ENCODE assay signal across 25 cellular contexts in the genomic region with DNA sequence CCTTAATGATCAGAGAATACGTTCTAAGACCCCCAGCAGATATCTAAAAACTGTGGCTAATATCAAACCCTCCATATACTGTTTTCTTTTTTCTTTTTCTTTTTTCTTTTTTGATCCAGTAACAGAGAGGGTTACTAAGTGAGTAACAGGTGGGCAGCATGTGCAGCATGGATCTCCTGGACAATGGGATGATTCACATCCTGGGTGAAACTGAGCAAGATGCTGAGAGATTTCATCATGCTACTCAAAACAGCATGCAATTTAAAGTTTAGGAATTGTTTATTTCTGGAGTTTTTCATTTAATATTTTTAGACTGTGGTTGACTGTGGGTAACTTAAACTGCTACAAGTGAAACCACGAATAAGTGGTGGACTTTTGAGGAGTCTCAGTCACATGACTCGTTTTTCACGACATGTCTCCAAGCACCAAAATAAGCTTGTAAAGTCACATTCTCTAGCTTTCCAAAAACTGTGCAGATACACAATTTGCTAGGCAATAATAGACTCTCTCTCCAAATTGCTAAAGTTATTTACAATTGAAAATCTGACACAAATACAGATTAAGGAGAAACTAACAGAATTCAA.
DNase-seq lines count a peak whose midpoint lies in the region; ATAC-seq, FAIRE-seq and TF ChIP-seq lines count a peak whose summit lies in the region.
"Had no signal": no experiment of that assay in that cellular context is flagged by ENCODE, and none has a peak within 500 bp of the region (broad histone marks: within the 10 kb centered on the region; RNA-seq: fewer than 3 reads in every experiment).

No MANE protein-coding gene starts in this region.

- TF ChIP-seq CTCF in PC-3 (conservative IDR thresholded peaks at IDR 0.05; ENCODE audit: low read depth, low read length) (no peak), bronchial epithelial cell (IDR thresholded peaks at IDR 0.05; ENCODE audit: insufficient read depth, low read length, severe bottlenecking) (no peak), suprapubic skin (IDR thresholded peaks at IDR 0.05) (no peak)

- no peak for TF ChIP-seq EP300 in suprapubic skin (IDR thresholded peaks at IDR 0.05)

- H3K9me3 ChIP-seq in PC-3 (ENCODE audit: low read length) (0 out of 2 replicates have a peak, but pooled peaks cover 14% of the 10 kb centered on the region), suprapubic skin (no peaks in the 10 kb centered on the region)
- H3K9me3 ChIP-seq: Caco-2, esophagus squamous epithelium, neutrophil had no signal

- H3K79me2 ChIP-seq in PC-3 (ENCODE audit: low read length), result no peaks in the 10 kb centered on the region

- peak; percentile 14 for DNase-seq in activated CD4-positive, alpha-beta T cell treated with anti-CD3 and anti-CD28 coated beads for 36 hours
- no peak for DNase-seq in activated CD4-positive, alpha-beta T cell treated with anti-CD3 and anti-CD28 coated beads, Interleukin-2, amount 10 ng/mL, durations not matched to agents 24 days and 14 days
- DNase-seq in PC-3 (peak; percentile 23), bronchial epithelial cell (ENCODE audit: low read depth) (peak; percentile 56), suprapubic skin (ENCODE audit: low spot score in 2 of 2) (no peak), putamen (ENCODE audit: low spot score) (no peak), T-helper 2 cell (no peak)
- DNase-seq: activated CD4-positive, alpha-beta T cell treated with anti-CD3 and anti-CD28 coated beads, Interleukin-2, amount 50 U/mL, for 48 hours; activated gamma-delta T cell; activated naive CD8-positive, alpha-beta T cell treated with anti-CD3 and anti-CD28 coated beads, Interleukin-2, amount 50 U/mL, for 24 hours; Caco-2; effector memory CD4-positive, alpha-beta T cell; esophagus squamous epithelium; NCI-H1092 treated with DMSO at 0.1 percent for 48 hours; NCI-H2029 treated with DMSO at 0.1 percent for 48 hours; NCI-H226; small intestine; stimulated activated CD4-positive, alpha-beta T cell treated with anti-CD3 and anti-CD28 coated beads, Interleukin-4, amount 100 ng/mL, for 1 hour; stimulated activated naive CD4-positive, alpha-beta T cell had no signal

- H3K9me3 Mint-ChIP-seq in activated CD4-positive, alpha-beta T cell treated with anti-CD3 and anti-CD28 coated beads for 36 hours (ENCODE audit: low read depth), result peaks cover 11% of the 10 kb centered on the region
- no peaks in the 10 kb centered on the region for H3K9me3 Mint-ChIP-seq in activated CD4-positive, alpha-beta T cell treated with anti-CD3 and anti-CD28 coated beads, Interleukin-2, amount 10 ng/mL, durations not matched to agents 24 days and 14 days
- H3K9me3 Mint-ChIP-seq: memory B cell had no signal

- H2AFZ ChIP-seq in PC-3 (ENCODE audit: low read length), result no peak overlapping the region

- no peaks in the 10 kb centered on the region for H3K27me3 ChIP-seq in PC-3 (ENCODE audit: low read length)
- no peaks in the 10 kb centered on the region for H3K27me3 ChIP-seq in bronchial epithelial cell (ENCODE audit: control insufficient read depth, insufficient read depth, low read length)
- no peaks in the 10 kb centered on the region for H3K27me3 ChIP-seq in suprapubic skin
- H3K27me3 ChIP-seq: esophagus squamous epithelium, neutrophil had no signal

- H3K9me2 ChIP-seq in PC-3 (replicated peaks; ENCODE audit: low read length), result no peaks in the 10 kb centered on the region

- no peaks in the 10 kb centered on the region for H3F3A ChIP-seq in PC-3 (ENCODE audit: low read length, unreplicated experiment)

- POLR2A ChIA-PET in activated CD4-positive, alpha-beta T cell treated with anti-CD3 and anti-CD28 coated beads for 36 hours (lab: Charles Lee), result no interaction called here
- POLR2A ChIA-PET in PC-3 (lab: Charles Lee; ENCODE audit: unreplicated experiment), result no interaction called here

- no peaks in the 10 kb centered on the region for H4K20me1 ChIP-seq in PC-3 (ENCODE audit: low read length)

- H3K36me3 Mint-ChIP-seq in activated CD4-positive, alpha-beta T cell treated with anti-CD3 and anti-CD28 coated beads for 36 hours (ENCODE audit: low read depth), result no peaks in the 10 kb centered on the region
- H3K36me3 Mint-ChIP-seq in activated CD4-positive, alpha-beta T cell treated with anti-CD3 and anti-CD28 coated beads, Interleukin-2, amount 10 ng/mL, durations not matched to agents 24 days and 14 days (ENCODE audit: low read depth), result no peaks in the 10 kb centered on the region
- H3K36me3 Mint-ChIP-seq: brain, memory B cell had no signal

- ATAC-seq in activated CD4-positive, alpha-beta T cell treated with anti-CD3 and anti-CD28 coated beads for 36 hours, result peak; percentile 64
- ATAC-seq in PC-3 (peak; percentile 77), GM18870 (IDR thresholded peaks at IDR 0.05; ENCODE audit: unreplicated experiment) (no peak)
- ATAC-seq: activated naive CD8-positive, alpha-beta T cell treated with anti-CD3 and anti-CD28 coated beads, Interleukin-2, amount 50 U/mL, for 24 hours; Panc1 had no signal

- H3K36me3 ChIP-seq in PC-3 (ENCODE audit: low read depth, low read length) (no peaks in the 10 kb centered on the region), bronchial epithelial cell (ENCODE audit: control insufficient read depth, insufficient read depth, low read length) (no peaks in the 10 kb centered on the region), suprapubic skin (no peaks in the 10 kb centered on the region)
- H3K36me3 ChIP-seq: esophagus squamous epithelium, neutrophil had no signal

- H3K27me3 Mint-ChIP-seq in activated CD4-positive, alpha-beta T cell treated with anti-CD3 and anti-CD28 coated beads for 36 hours, result no peaks in the 10 kb centered on the region
- no peaks in the 10 kb centered on the region for H3K27me3 Mint-ChIP-seq in activated CD4-positive, alpha-beta T cell treated with anti-CD3 and anti-CD28 coated beads, Interleukin-2, amount 10 ng/mL, durations not matched to agents 24 days and 14 days
- H3K27me3 Mint-ChIP-seq: activated naive CD8-positive, alpha-beta T cell treated with anti-CD3 and anti-CD28 coated beads, Interleukin-2, amount 50 U/mL, for 24 hours; B cell; brain; memory B cell had no signal

- no TSS peak for BruUV-seq in PC-3 (replicated peaks; lab: Mats Ljungman, UMichigan)

- no peak overlapping the region for H3K4me2 ChIP-seq in PC-3 (ENCODE audit: low read length)

- H3K4me3 ChIP-seq in PC-3 (ENCODE audit: low read length) (no peak overlapping the region), bronchial epithelial cell (ENCODE audit: low read depth, low read length) (no peak overlapping the region), suprapubic skin (no peak overlapping the region)
- H3K4me3 ChIP-seq: esophagus squamous epithelium had no signal

- 83% methylated on average over 4 of the region's 4 CpGs for WGBS in suprapubic skin

- no peak for FAIRE-seq in bronchial epithelial cell (lab: Jason Lieb, UNC)
- FAIRE-seq: small intestine had no signal

- H3K27ac ChIP-seq in PC-3 (ENCODE audit: low read length), result peak overlapping the region; percentile 16; the same call in 1 of the 2 replicates
- H3K27ac ChIP-seq in suprapubic skin, result no peak overlapping the region
- H3K27ac ChIP-seq: esophagus squamous epithelium, neutrophil had no signal

- intact Hi-C loops in activated CD4-positive, alpha-beta T cell treated with anti-CD3 and anti-CD28 coated beads for 36 hours (cut with DNase I, micrococcal nuclease), result no loop called here
- intact Hi-C loops in activated CD4-positive, alpha-beta T cell treated with anti-CD3 and anti-CD28 coated beads, Interleukin-2, amount 10 ng/mL, durations not matched to agents 24 days and 14 days (cut with micrococcal nuclease), result no loop called here
- intact Hi-C loops in PC-3 (cut with micrococcal nuclease), result no loop called here

- H3K9ac ChIP-seq in PC-3 (ENCODE audit: low read length), result no peak overlapping the region

- H3K27ac Mint-ChIP-seq in activated CD4-positive, alpha-beta T cell treated with anti-CD3 and anti-CD28 coated beads for 36 hours, result peak overlapping the region; percentile 47
- H3K27ac Mint-ChIP-seq in activated CD4-positive, alpha-beta T cell treated with anti-CD3 and anti-CD28 coated beads, Interleukin-2, amount 10 ng/mL, durations not matched to agents 24 days and 14 days, result no peak overlapping the region
- H3K27ac Mint-ChIP-seq: activated naive CD8-positive, alpha-beta T cell treated with anti-CD3 and anti-CD28 coated beads, Interleukin-2, amount 50 U/mL, for 24 hours; B cell; brain; memory B cell had no signal

- H3K4me1 Mint-ChIP-seq in activated CD4-positive, alpha-beta T cell treated with anti-CD3 and anti-CD28 coated beads for 36 hours, result no peaks in the 10 kb centered on the region
- no peaks in the 10 kb centered on the region for H3K4me1 Mint-ChIP-seq in activated CD4-positive, alpha-beta T cell treated with anti-CD3 and anti-CD28 coated beads, Interleukin-2, amount 10 ng/mL, durations not matched to agents 24 days and 14 days
- H3K4me1 Mint-ChIP-seq: activated naive CD8-positive, alpha-beta T cell treated with anti-CD3 and anti-CD28 coated beads, Interleukin-2, amount 50 U/mL, for 24 hours; B cell; brain; memory B cell had no signal

- no peak overlapping the region for H3K4me3 Mint-ChIP-seq in activated CD4-positive, alpha-beta T cell treated with anti-CD3 and anti-CD28 coated beads for 36 hours
- no peak overlapping the region for H3K4me3 Mint-ChIP-seq in activated CD4-positive, alpha-beta T cell treated with anti-CD3 and anti-CD28 coated beads, Interleukin-2, amount 10 ng/mL, durations not matched to agents 24 days and 14 days
- H3K4me3 Mint-ChIP-seq: activated naive CD8-positive, alpha-beta T cell treated with anti-CD3 and anti-CD28 coated beads, Interleukin-2, amount 50 U/mL, for 24 hours; B cell; brain; memory B cell had no signal

- no peaks in the 10 kb centered on the region; the same call in 1 of the 2 replicates for H3K4me1 ChIP-seq in PC-3 (ENCODE audit: insufficient read depth, low read length)
- H3K4me1 ChIP-seq in suprapubic skin, result no peaks in the 10 kb centered on the region
- H3K4me1 ChIP-seq: Caco-2, esophagus squamous epithelium had no signal

- CTCF ChIA-PET in activated CD4-positive, alpha-beta T cell treated with anti-CD3 and anti-CD28 coated beads for 36 hours (lab: Charles Lee), result no interaction called here
- CTCF ChIA-PET in PC-3 (lab: Charles Lee), result interaction anchor here (0.6 kb wide), 1 partner anchor 91 kb away, joined by 5 read pairs; no protein-coding TSS in a partner anchor

- TF ChIP-seq POLR2A in suprapubic skin (IDR thresholded peaks at IDR 0.05), result no peak

Comparison
In these comparisons a context has a peak if more than half of its experiments do, and no peak if none do; other contexts are left out.
1. DNase-seq: peak in activated CD4-positive, alpha-beta T cell treated with anti-CD3 and anti-CD28 coated beads for 36 hours (single experiment), PC-3 (single experiment) and bronchial epithelial cell (single experiment); none in activated CD4-positive, alpha-beta T cell treated with anti-CD3 and anti-CD28 coated beads, Interleukin-2, amount 10 ng/mL, durations not matched to agents 24 days and 14 days (single experiment), suprapubic skin (0 of 2), putamen (single experiment) and T-helper 2 cell (0 of 5).